Comparison of ENCODE assay signal across 2 cellular contexts in the genomic region with DNA sequence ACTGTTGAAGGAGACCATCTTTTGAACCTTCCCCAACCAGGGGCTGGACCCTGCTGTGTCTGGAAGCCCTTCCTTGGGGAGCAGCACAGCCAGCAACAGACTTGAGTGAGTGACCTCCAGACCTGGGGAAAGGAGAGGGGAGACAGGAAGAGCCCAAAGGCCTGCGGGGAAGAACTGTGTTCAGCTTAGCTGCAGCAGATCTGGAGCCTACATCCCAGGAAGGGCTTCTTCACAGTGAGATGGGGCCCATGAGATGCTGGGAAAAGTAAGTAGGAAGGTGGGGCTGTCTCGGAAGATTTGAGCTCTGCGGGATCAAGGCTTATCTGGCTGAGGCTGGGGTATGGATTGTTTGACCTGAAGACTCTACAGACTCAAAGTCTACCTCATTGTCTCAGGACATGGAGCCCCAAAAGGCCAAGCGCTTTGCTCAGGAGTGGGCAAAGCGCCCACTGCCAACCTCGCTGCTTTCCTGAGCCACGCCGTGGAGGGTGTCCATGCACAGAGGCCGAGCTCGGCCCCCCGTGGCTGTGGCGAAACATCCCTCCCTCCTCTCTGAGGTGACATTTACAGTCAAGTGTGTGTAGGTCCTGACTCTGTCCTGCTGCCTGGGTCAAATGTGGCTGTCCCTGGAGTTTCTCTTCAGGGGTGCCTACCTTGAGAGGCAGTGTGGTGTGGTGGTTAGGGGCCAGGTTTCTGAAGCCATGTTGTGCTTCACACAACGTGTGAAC.
TF ChIP-seq lines count a peak whose summit lies in the region.

No MANE protein-coding gene starts in this region.

TF ChIP-seq in IMR-90, 13 proteins besides CTCF, POLR2A, EP300 and RAD21:
- no peak for TF ChIP-seq FOS (IDR thresholded peaks at IDR 0.05; ENCODE audit: low read depth, low read length)
- TF ChIP-seq NFE2L2 (IDR thresholded peaks at IDR 0.05; ENCODE audit: low read depth, low read length): no peak
- TF ChIP-seq, protein P1, sequence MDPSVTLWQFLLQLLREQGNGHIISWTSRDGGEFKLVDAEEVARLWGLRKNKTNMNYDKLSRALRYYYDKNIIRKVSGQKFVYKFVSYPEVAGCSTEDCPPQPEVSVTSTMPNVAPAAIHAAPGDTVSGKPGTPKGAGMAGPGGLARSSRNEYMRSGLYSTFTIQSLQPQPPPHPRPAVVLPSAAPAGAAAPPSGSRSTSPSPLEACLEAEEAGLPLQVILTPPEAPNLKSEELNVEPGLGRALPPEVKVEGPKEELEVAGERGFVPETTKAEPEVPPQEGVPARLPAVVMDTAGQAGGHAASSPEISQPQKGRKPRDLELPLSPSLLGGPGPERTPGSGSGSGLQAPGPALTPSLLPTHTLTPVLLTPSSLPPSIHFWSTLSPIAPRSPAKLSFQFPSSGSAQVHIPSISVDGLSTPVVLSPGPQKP (IDR thresholded peaks at IDR 0.05; ENCODE audit: borderline replicate concordance, low read depth, low read length): no peak
- no peak for TF ChIP-seq CHD1 (IDR thresholded peaks at IDR 0.05; ENCODE audit: low read depth, low read length)
- TF ChIP-seq RFX5 (IDR thresholded peaks at IDR 0.05; ENCODE audit: low read depth, low read length): no peak
- no peak for TF ChIP-seq BHLHE40 (IDR thresholded peaks at IDR 0.05; ENCODE audit: low read depth, low read length)
- no peak for TF ChIP-seq RCOR1 (IDR thresholded peaks at IDR 0.05; ENCODE audit: insufficient replicate concordance, low read length)
- no peak for TF ChIP-seq SMC3 (IDR thresholded peaks at IDR 0.05; ENCODE audit: low read depth, low read length)

TF ChIP-seq in endothelial cell of umbilical vein, 7 proteins besides CTCF, POLR2A, EP300 and RAD21:
- TF ChIP-seq POLR2AphosphoS5 (IDR thresholded peaks at IDR 0.05; ENCODE audit: insufficient read depth, low read depth, low read length): peak; percentile 73
- no peak for TF ChIP-seq GATA2 (IDR thresholded peaks at IDR 0.05; ENCODE audit: insufficient read depth, insufficient read length, low read depth, low read length)
